1 cellular context compared by ENCODE assay signal in genomic region chr12:26279908-26280307, GRCh38.
TF ChIP-seq lines count a peak whose summit lies in the region.

No MANE protein-coding gene starts in this region.

TF ChIP-seq in K562, 482 proteins besides CTCF, POLR2A, EP300 and RAD21 (continued from another document):
- TF ChIP-seq SIRT6 (IDR thresholded peaks at IDR 0.05; ENCODE audit: low read depth, low read length) (no peak), SMARCE1 (IDR thresholded peaks at IDR 0.05) (no peak), ZNF395 (CRISPR knock-in tag; IDR thresholded peaks at IDR 0.05) (no peak), ZNF140 (CRISPR knock-in tag; IDR thresholded peaks at IDR 0.05) (no peak), POLR2H (tag; IDR thresholded peaks at IDR 0.05; ENCODE audit: low read depth) (no peak), ETS2 (tag; IDR thresholded peaks at IDR 0.05; ENCODE audit: borderline replicate concordance, poor library complexity, severe bottlenecking) (no peak), ZNF318 (IDR thresholded peaks at IDR 0.05; ENCODE audit: borderline replicate concordance in 1 of 2, low read depth in 1 of 2) (no peak), CBFA2T3 (IDR thresholded peaks at IDR 0.05) (no peak), POLR2AphosphoS2 (IDR thresholded peaks at IDR 0.05; ENCODE audit: low read length) (no peak), NCOA2 (IDR thresholded peaks at IDR 0.05; ENCODE audit: partially characterized antibody in 2 of 2) (no peak), AFF1 (IDR thresholded peaks at IDR 0.05; ENCODE audit: low read depth in 1 of 2, partially characterized antibody in 2 of 2) (no peak)
